Comparison of ENCODE assay signal across 9 cellular contexts in genomic region chr4:146317783-146318182, GRCh38.
"Had no signal": no experiment of that assay in that cellular context is flagged by ENCODE, and none has a peak within 500 bp of the region (broad histone marks: within the 10 kb centered on the region; RNA-seq: fewer than 3 reads in every experiment).

No MANE protein-coding gene starts in this region.

- H3K9me3 Mint-ChIP-seq: GM23338, H9, HFFc6, IgD-negative memory B cell had no signal

- H3K4me2 ChIP-seq: GM23338, KMS-11 had no signal

- H3K4me3 Mint-ChIP-seq: GM23338, H9, HFFc6, IgD-negative memory B cell had no signal

- H3K27ac Mint-ChIP-seq: GM23338, H9, HFFc6, IgD-negative memory B cell had no signal

- H3K9ac ChIP-seq: KMS-11 had no signal

- DNase-seq: H9, HCEC 1CT, HFFc6, KBM-7 had no signal

- H3K4me1 Mint-ChIP-seq: GM23338, H9, IgD-negative memory B cell had no signal

- H2AFZ ChIP-seq: GM23338 had no signal

- H3K27me3 Mint-ChIP-seq: IgD-negative memory B cell had no signal

- ATAC-seq: GM23338, HepG2 had no signal

- H3K27ac ChIP-seq: HL-60, KMS-11 had no signal

- H3K4me3 ChIP-seq: GM23338 had no signal
